ENCODE assay signal across 26 cellular contexts in genomic region chr1:1785666-1786065, GRCh38.
"Had no signal": no experiment of that assay in that cellular context is flagged by ENCODE, and none has a peak within 500 bp of the region (broad histone marks: within the 10 kb centered on the region; RNA-seq: fewer than 3 reads in every experiment).

No MANE protein-coding gene starts in this region.

- DNase-seq: activated B cell treated with CpG ODN at 0.5 μM for 24 hours; activated CD4-positive, alpha-beta T cell treated with anti-CD3 and anti-CD28 coated beads for 1 hour; activated CD4-positive, alpha-beta T cell treated with anti-CD3 and anti-CD28 coated beads, Interleukin-2, amount 10 ng/mL, durations not matched to agents 24 days and 14 days; activated CD4-positive, alpha-beta T cell treated with anti-CD3 and anti-CD28 coated beads, Interleukin-2, amount 50 U/mL, for 48 hours; activated naive CD4-positive, alpha-beta T cell treated with anti-CD3 and anti-CD28 coated beads, Interleukin-2, amount 50 U/mL, for 16 hours; activated naive CD8-positive, alpha-beta T cell treated with anti-CD3 and anti-CD28 coated beads, Interleukin-2, amount 10 ng/mL, durations not matched to agents 7 days and 5 days; activated T-cell treated with anti-CD3 and anti-CD28 coated beads for 4 hours; adrenal gland; anterior cingulate cortex; MG63; MV-4-11; NCI-H1092 treated with DMSO at 0.1 percent for 48 hours; NCI-H1417 treated with DMSO at 0.1 percent for 48 hours; NCI-H1694; NCI-H2029; NCI-H2107; NCI-H2171 treated with DMSO at 0.1 percent for 48 hours; NCI-H226; NCI-H510A; NCI-H526 treated with DMSO at 0.1 percent for 48 hours; NCI-H82; NK-92 treated with Interleukin-12 subunit alpha and Interleukin-12 subunit beta, amount 100 ng/mL, for 24 hours; SHP77 treated with DMSO at 0.1 percent for 48 hours; T-helper 17 cell; T-helper 9 cell had no signal

- H3K9me3 ChIP-seq: adrenal gland, MG63 had no signal

- H3K27ac ChIP-seq: adrenal gland had no signal

- FAIRE-seq: RCC 7860 had no signal

- H3K27ac Mint-ChIP-seq: activated B cell treated with CpG ODN at 0.5 μM for 24 hours; activated CD4-positive, alpha-beta T cell treated with anti-CD3 and anti-CD28 coated beads, Interleukin-2, amount 10 ng/mL, durations not matched to agents 24 days and 14 days; activated naive CD8-positive, alpha-beta T cell treated with anti-CD3 and anti-CD28 coated beads, Interleukin-2, amount 10 ng/mL, durations not matched to agents 7 days and 5 days; T-helper 17 cell had no signal

- H3K4me3 ChIP-seq: adrenal gland, MG63 had no signal

- H3K9me3 Mint-ChIP-seq: activated B cell treated with CpG ODN at 0.5 μM for 24 hours; activated CD4-positive, alpha-beta T cell treated with anti-CD3 and anti-CD28 coated beads, Interleukin-2, amount 10 ng/mL, durations not matched to agents 24 days and 14 days; activated naive CD8-positive, alpha-beta T cell treated with anti-CD3 and anti-CD28 coated beads, Interleukin-2, amount 10 ng/mL, durations not matched to agents 7 days and 5 days had no signal

- ATAC-seq: T-helper 17 cell had no signal

- H3K4me3 Mint-ChIP-seq: activated B cell treated with CpG ODN at 0.5 μM for 24 hours; activated CD4-positive, alpha-beta T cell treated with anti-CD3 and anti-CD28 coated beads, Interleukin-2, amount 10 ng/mL, durations not matched to agents 24 days and 14 days; activated naive CD8-positive, alpha-beta T cell treated with anti-CD3 and anti-CD28 coated beads, Interleukin-2, amount 10 ng/mL, durations not matched to agents 7 days and 5 days; T-helper 17 cell had no signal

- H3K27me3 Mint-ChIP-seq: activated B cell treated with CpG ODN at 0.5 μM for 24 hours; activated CD4-positive, alpha-beta T cell treated with anti-CD3 and anti-CD28 coated beads, Interleukin-2, amount 10 ng/mL, durations not matched to agents 24 days and 14 days; activated naive CD8-positive, alpha-beta T cell treated with anti-CD3 and anti-CD28 coated beads, Interleukin-2, amount 10 ng/mL, durations not matched to agents 7 days and 5 days; T-helper 17 cell had no signal

- H3K27me3 ChIP-seq: adrenal gland, MG63 had no signal
